ENCODE assay signal across 1 cellular context in genomic region chr3:126487151-126487771, GRCh38.
TF ChIP-seq lines count a peak whose summit lies in the region.

No MANE protein-coding gene starts in this region.

TF ChIP-seq in H1, 55 proteins besides CTCF, POLR2A, EP300 and RAD21 (continued from another document):
- TF ChIP-seq E2F6 (IDR thresholded peaks at IDR 0.05) (peak; percentile 77), SP2 (IDR thresholded peaks at IDR 0.05; ENCODE audit: low read length) (no peak), USF2 (IDR thresholded peaks at IDR 0.05; ENCODE audit: low read length) (no peak), BCL11A (IDR thresholded peaks at IDR 0.05; ENCODE audit: low read depth in 2 of 2, low read length in 2 of 2) (no peak), HDAC2 (IDR thresholded peaks at IDR 0.05; ENCODE audit: borderline replicate concordance in 1 of 2, low read depth in 2 of 2, low read length in 2 of 2) (no peak), TEAD4 (IDR thresholded peaks at IDR 0.05; ENCODE audit: low read depth, low read length) (no peak), POU5F1 (IDR thresholded peaks at IDR 0.05; ENCODE audit: low read depth, low read length) (no peak), SUZ12 (IDR thresholded peaks at IDR 0.05; ENCODE audit: low read length) (no peak), SP1 (IDR thresholded peaks at IDR 0.05; ENCODE audit: low read depth, low read length) (no peak), PHF8 (conservative IDR thresholded peaks at IDR 0.05; ENCODE audit: low read depth, low read length) (no peak), CBX5 (IDR thresholded peaks at IDR 0.05; ENCODE audit: low read depth, low read length) (no peak), SRF (IDR thresholded peaks at IDR 0.05; ENCODE audit: low read depth, low read length) (no peak), ATF2 (IDR thresholded peaks at IDR 0.05; ENCODE audit: low read length) (no peak), TAF7 (optimal IDR thresholded peaks at IDR 0.05; ENCODE audit: borderline replicate concordance, low read depth, low read length) (no peak), GABPA (IDR thresholded peaks at IDR 0.05; ENCODE audit: borderline replicate concordance, insufficient read depth, low read length) (no peak), TBP (IDR thresholded peaks at IDR 0.05; ENCODE audit: low read depth, low read length) (peak; percentile 37; the same call in 1 of the 2 replicates), MAX (IDR thresholded peaks at IDR 0.05) (peak; percentile 83), CREB1 (IDR thresholded peaks at IDR 0.05) (no peak)
TF ChIP-seq in H1: peak in this region for 3.
